8 cellular contexts compared by ENCODE assay signal in genomic region chr2:96207778-96208143, GRCh38. TPM values are rescaled to one million over a fixed set of nuclear protein-coding genes. Genes with fewer than 3 reads are reported as not detected.
DNase-seq lines count a peak whose midpoint lies in the region; ATAC-seq and TF ChIP-seq lines count a peak whose summit lies in the region.

No MANE protein-coding gene starts in this region.

- peaks cover 50 to 52% of the 10 kb centered on the region in 2 donors for H3K4me1 Mint-ChIP-seq in natural killer cell

- peak overlapping the region; percentile 74 to 86 for H3K4me3 ChIP-seq in SK-N-SH (ENCODE audit: low read depth in 2 of 2, low read length in 1 of 2)
- peak overlapping the region; percentile 92 for H3K4me3 ChIP-seq in LNCaP clone FGC (ENCODE audit: low read depth, low read length)
- peak overlapping the region; percentile 95 for H3K4me3 ChIP-seq in coronary artery

- TF ChIP-seq EP300 in SK-N-SH (IDR thresholded peaks at IDR 0.05; ENCODE audit: borderline replicate concordance in 1 of 2, low read depth in 1 of 2, low read length in 1 of 2): no peak

- H3K36me3 ChIP-seq in SK-N-SH (replicated peaks in 1 of 2; ENCODE audit: control insufficient read depth in 1 of 2, insufficient read depth in 2 of 2, low read length in 1 of 2): no peaks in the 10 kb centered on the region

- H3K4me2 ChIP-seq in SK-N-SH: peak overlapping the region; percentile 86

- no peak for TF ChIP-seq RAD21 in SK-N-SH (IDR thresholded peaks at IDR 0.05; ENCODE audit: low read length)

- no peaks in the 10 kb centered on the region for H3K9me3 ChIP-seq in SK-N-SH

- no peak for TF ChIP-seq CTCF in SK-N-SH (IDR thresholded peaks at IDR 0.05)
- TF ChIP-seq CTCF in LNCaP clone FGC (IDR thresholded peaks at IDR 0.05; ENCODE audit: control insufficient read depth, extremely low read depth, insufficient read depth): no peak
- TF ChIP-seq CTCF in coronary artery (IDR thresholded peaks at IDR 0.05): no peak
- TF ChIP-seq CTCF in natural killer cell (IDR thresholded peaks at IDR 0.05): no peak

- no peaks in the 10 kb centered on the region for H3K36me3 Mint-ChIP-seq in natural killer cell

- ATAC-seq in SK-N-SH treated with all-trans-retinoic acid at 6 μM for 48 hours (no peak), natural killer cell (peak in 2 of 3 donors; percentile 0 to 2), GM21423 (IDR thresholded peaks at IDR 0.05; ENCODE audit: unreplicated experiment) (no peak)

- H3K4me3 Mint-ChIP-seq in natural killer cell: peak overlapping the region; percentile 95

- peak overlapping the region; percentile 88 to 97 for H3K27ac Mint-ChIP-seq in natural killer cell

- H3K27ac ChIP-seq in SK-N-SH (ENCODE audit: low read depth in 2 of 2, low read length in 1 of 2): peak overlapping the region; percentile 85 to 90
- H3K27ac ChIP-seq in coronary artery: peak overlapping the region; percentile 83 to 89

- intact Hi-C loops in natural killer cell (cut with micrococcal nuclease): loop anchor here (1.0 to 2.0 kb wide), 2 partner anchors 59 to 62 kb away; partner anchors contain the start of genes CIAO1 and DUSP2

- H3K27me3 Mint-ChIP-seq in natural killer cell (ENCODE audit: low read depth in 2 of 2): no peaks in the 10 kb centered on the region

- H3K9ac ChIP-seq in SK-N-SH: peak overlapping the region; percentile 86

- H3K9me3 Mint-ChIP-seq in natural killer cell: no peaks in the 10 kb centered on the region

- H3K79me2 ChIP-seq in SK-N-SH (ENCODE audit: insufficient read depth): peaks cover 74% of the 10 kb centered on the region

- H2AFZ ChIP-seq in SK-N-SH (ENCODE audit: low read depth): no peak overlapping the region

- H3K27me3 ChIP-seq in SK-N-SH (ENCODE audit: insufficient read depth): no peaks in the 10 kb centered on the region

- POLR2A ChIA-PET in SK-N-SH (lab: Yijun Ruan, JAX): interaction anchor here (0.6 to 1.5 kb wide), 3 partner anchors 52 to 350 kb away, joined by 3 to 6 read pairs (median 3); no protein-coding TSS in a partner anchor

- H3K9me2 ChIP-seq in SK-N-SH: no peaks in the 10 kb centered on the region

- H3K4me1 ChIP-seq in SK-N-SH (ENCODE audit: control insufficient read depth in 1 of 2, insufficient read depth in 2 of 2, low read depth in 1 of 2, low read length in 1 of 2): peaks cover 25 to 27% of the 10 kb centered on the region in 2 experiments; a peak in 3 of 4 replicates

- CTCF ChIA-PET in SK-N-SH (lab: Yijun Ruan, JAX): interaction anchor here (2.0 kb wide), 1 partner anchor 53 kb away, joined by 7 read pairs; no protein-coding TSS in a partner anchor

- peaks cover 50% of the 10 kb centered on the region for H4K20me1 ChIP-seq in SK-N-SH (ENCODE audit: insufficient read depth)

- WGBS in SK-N-SH (ENCODE audit: low lambda C conversion rate): under 1% methylated on average over 12 of the region's 12 CpGs

- H3F3A ChIP-seq in SK-N-SH (replicated peaks; ENCODE audit: insufficient read depth): peaks cover 4% of the 10 kb centered on the region

- DNase-seq in SK-N-SH (no peak), LNCaP clone FGC (ENCODE audit: low read depth) (no peak), coronary artery (ENCODE audit: low spot score) (no peak), natural killer cell (no peak), SHP77 treated with DMSO at 0.1 percent for 48 hours (lab: John Stamatoyannopoulos, UW) (no peak), NCI-H2081 (lab: John Stamatoyannopoulos, UW) (no peak)

TF ChIP-seq in SK-N-SH, 30 proteins besides CTCF, POLR2A, EP300 and RAD21:
- no peak for TF ChIP-seq ZBTB33 (IDR thresholded peaks at IDR 0.05; ENCODE audit: borderline replicate concordance, low read depth)
- no peak for TF ChIP-seq USF2 (IDR thresholded peaks at IDR 0.05; ENCODE audit: borderline replicate concordance, low read depth, low read length)
- no peak for TF ChIP-seq NFIC (IDR thresholded peaks at IDR 0.05; ENCODE audit: borderline replicate concordance)
- no peak for TF ChIP-seq GABPA (IDR thresholded peaks at IDR 0.05; ENCODE audit: low read depth)
- no peak for TF ChIP-seq NRF1 (IDR thresholded peaks at IDR 0.05; ENCODE audit: low read depth, low read length)
- no peak for TF ChIP-seq GATA2 (CRISPR knock-in tag; IDR thresholded peaks at IDR 0.05)
- no peak for TF ChIP-seq RXRA (IDR thresholded peaks at IDR 0.05; ENCODE audit: borderline replicate concordance, low read depth)
- no peak for TF ChIP-seq YY1 (IDR thresholded peaks at IDR 0.05; ENCODE audit: low read depth)
TF ChIP-seq in SK-N-SH: peak in this region for 0.

TF ChIP-seq in SK-N-SH treated with all-trans-retinoic acid at 6 μM for 48 hours, 23 proteins besides CTCF, POLR2A, EP300 and RAD21:
- TF ChIP-seq POU6F1 (CRISPR knock-in tag; IDR thresholded peaks at IDR 0.05; ENCODE audit: borderline replicate concordance, low read depth): no peak
- no peak for TF ChIP-seq CREB5 (CRISPR knock-in tag; IDR thresholded peaks at IDR 0.05; ENCODE audit: low read depth)
- no peak for TF ChIP-seq RARB (CRISPR knock-in tag; IDR thresholded peaks at IDR 0.05)
- no peak for TF ChIP-seq ZNF70 (CRISPR knock-in tag; IDR thresholded peaks at IDR 0.05)
- no peak for TF ChIP-seq ISL1 (CRISPR knock-in tag; IDR thresholded peaks at IDR 0.05)
- TF ChIP-seq ZNF8 (CRISPR knock-in tag; IDR thresholded peaks at IDR 0.05): no peak
- TF ChIP-seq TSHZ2 (CRISPR knock-in tag; IDR thresholded peaks at IDR 0.05): no peak
- TF ChIP-seq CSDC2 (CRISPR knock-in tag; IDR thresholded peaks at IDR 0.05): no peak

RNA-seq across cellular contexts. Expression of gene STARD7, which starts 0.9 kb away (rescaled TPM):
- 36.1 and 45.8 TPM in 2 replicates for polyA plus RNA-seq in SK-N-SH (2012; rRNA removed)
- polyA plus RNA-seq in SK-N-SH (2012; cell fraction: cytosol; rRNA removed): 51.1 and 53.2 TPM in 2 replicates
- polyA plus RNA-seq in SK-N-SH (2012; cell fraction: nucleus; rRNA removed): 32.7 and 48.4 TPM in 2 replicates
- 100 to 1,000 TPM in 1 of 3 donors, 10 to 100 TPM in 2; 62.6 to 106 (median 86.1) TPM for total RNA-seq in natural killer cell

RNA-seq across cellular contexts. Expression of gene TMEM127, which starts 58.0 kb away (rescaled TPM):
- 40.9 and 47.9 TPM in 2 replicates for polyA plus RNA-seq in SK-N-SH (2012; rRNA removed)
- 25.6 and 37.1 TPM in 2 replicates for polyA plus RNA-seq in SK-N-SH (2012; cell fraction: cytosol; rRNA removed)
- 20.5 and 32.1 TPM in 2 replicates for polyA plus RNA-seq in SK-N-SH (2012; cell fraction: nucleus; rRNA removed)
- total RNA-seq in natural killer cell: 10 to 100 TPM; 49.8 to 59.3 (median 54.5) TPM

RNA-seq across cellular contexts. Expression of gene CIAO1, which starts 58.3 kb away (rescaled TPM):
- polyA plus RNA-seq in SK-N-SH (2012; rRNA removed): 120 and 158 TPM in 2 replicates
- polyA plus RNA-seq in SK-N-SH (2012; cell fraction: cytosol; rRNA removed): 85.4 and 125 TPM in 2 replicates
- polyA plus RNA-seq in SK-N-SH (2012; cell fraction: nucleus; rRNA removed): 188 and 242 TPM in 2 replicates
- total RNA-seq in natural killer cell: 100 to 1,000 TPM in 2 of 3 donors, 10 to 100 TPM in 1; 74.9 to 109 (median 106) TPM

Comparison
In these comparisons a context has a peak if more than half of its experiments do, and no peak if none do; other contexts are left out.
1. ATAC-seq: peak in natural killer cell (2 of 3); none in SK-N-SH treated with all-trans-retinoic acid at 6 μM for 48 hours (single experiment) and GM21423 (single experiment).
2. Peak in every context shown above with its lines, with median percentiles within 50 percentile points of each other: H3K4me3 ChIP-seq.